In genomic region chr2:46835520-46835919, GRCh38 we compare ENCODE assay signal across 23 cellular contexts.
DNase-seq lines count a peak whose midpoint lies in the region; ATAC-seq, FAIRE-seq and TF ChIP-seq lines count a peak whose summit lies in the region.
"Had no signal": no experiment of that assay in that cellular context is flagged by ENCODE, and none has a peak within 500 bp of the region (broad histone marks: within the 10 kb centered on the region; RNA-seq: fewer than 3 reads in every experiment).

No MANE protein-coding gene starts in this region.

- no peak for TF ChIP-seq RAD21 in HepG2 (CRISPR knock-in tag; IDR thresholded peaks at IDR 0.05)

- ATAC-seq in right lobe of liver (no peak), HepG2 (no peak)
- peak; percentile 16 for ATAC-seq in stimulated activated effector memory CD8-positive, alpha-beta T cell treated with anti-CD3 and anti-CD28 coated beads, Interleukin-12 subunit alpha, Interleukin-12 subunit beta, amount 100 ng/mL, for 72 hours
- ATAC-seq: GM12878 had no signal

- TF ChIP-seq EP300 in HepG2 (IDR thresholded peaks at IDR 0.05; ENCODE audit: low read depth in 2 of 2, low read length in 2 of 2) (no peak), HepG2 (CRISPR knock-in tag; IDR thresholded peaks at IDR 0.05; ENCODE audit: borderline replicate concordance) (no peak)

- TF ChIP-seq POLR2A in right lobe of liver (IDR thresholded peaks at IDR 0.05) = no peak
- TF ChIP-seq POLR2A in HepG2 (IDR thresholded peaks at IDR 0.05; ENCODE audit: insufficient read depth in 1 of 2, low read depth in 2 of 2, low read length in 2 of 2) = no peak

- H3K79me1 ChIP-seq in mesenchymal stem cell (replicated peaks; ENCODE audit: low read length, poor library complexity, severe bottlenecking) = no peaks in the 10 kb centered on the region

- no peak overlapping the region for H2BK12ac ChIP-seq in mesenchymal stem cell (ENCODE audit: low read length in 2 of 2)

- no peak for FAIRE-seq in HepG2 (lab: Jason Lieb, UNC)
- FAIRE-seq: A204.1, GM12878, HTR-8/SVneo had no signal

- no peak overlapping the region for H2BK120ac ChIP-seq in mesenchymal stem cell (ENCODE audit: low read depth, low read length)

- TF ChIP-seq CTCF in right lobe of liver (IDR thresholded peaks at IDR 0.05) (no peak), HepG2 (CRISPR knock-in tag; IDR thresholded peaks at IDR 0.05) (no peak)

- H2BK15ac ChIP-seq in mesenchymal stem cell (ENCODE audit: low read depth, poor library complexity, severe bottlenecking) = no peak overlapping the region

- in situ Hi-C loops in HepG2 (cut with HindIII; ENCODE audit: extremely low pct_ligation_motif_present, low pct_unique_long_range_greater_than_20kb) = no loop called here

- H3K4me1 ChIP-seq in right lobe of liver = no peaks in the 10 kb centered on the region
- peaks cover 7% of the 10 kb centered on the region for H3K4me1 ChIP-seq in HepG2 (ENCODE audit: insufficient read depth, low read length)
- peaks cover 9% of the 10 kb centered on the region for H3K4me1 ChIP-seq in mesenchymal stem cell (ENCODE audit: control insufficient read depth, insufficient read depth, low read depth, low read length)
- H3K4me1 ChIP-seq: HAP-1 had no signal

- BruUV-seq in HepG2 (replicated peaks; lab: Mats Ljungman, UMichigan) = no TSS peak

- no peak overlapping the region for H3K4me3 Mint-ChIP-seq in stimulated activated effector memory CD8-positive, alpha-beta T cell treated with anti-CD3 and anti-CD28 coated beads, Interleukin-12 subunit alpha, Interleukin-12 subunit beta, amount 100 ng/mL, for 72 hours
- H3K4me3 Mint-ChIP-seq: CD4-positive, alpha-beta memory T cell had no signal

- POLR2A ChIA-PET in HepG2 (lab: Yijun Ruan, JAX) = no interaction called here

- H3K27ac ChIP-seq in right lobe of liver (no peak overlapping the region), HepG2 (ENCODE audit: extremely low read length, insufficient read depth, low read length) (no peak overlapping the region), mesenchymal stem cell (ENCODE audit: low read length, poor library complexity, severe bottlenecking) (no peak overlapping the region)
- H3K27ac ChIP-seq: PC-9, SJSA1 had no signal

- H3K4me2 ChIP-seq in HepG2 (ENCODE audit: low read depth, low read length) (no peak overlapping the region), mesenchymal stem cell (ENCODE audit: low read length, poor library complexity, severe bottlenecking) (no peak overlapping the region)
- H3K4me2 ChIP-seq: PC-9 had no signal

- no peak overlapping the region for H4K8ac ChIP-seq in mesenchymal stem cell (ENCODE audit: low read length)

- intact Hi-C loops in right lobe of liver (cut with DNase I) = no loop called here
- intact Hi-C loops in HepG2 (cut with micrococcal nuclease; ENCODE audit: unreplicated experiment) = loop anchor here (1.0 kb wide), 1 partner anchor 16 kb away; no protein-coding TSS in a partner anchor

- H3K27me3 ChIP-seq in right lobe of liver (no peaks in the 10 kb centered on the region), HepG2 (ENCODE audit: control insufficient read depth in 1 of 2, insufficient read depth in 2 of 2, low read length in 2 of 2) (peaks cover 1 to 20% of the 10 kb centered on the region in 2 experiments; a peak in 3 of 5 replicates), mesenchymal stem cell (ENCODE audit: control insufficient read depth in 1 of 2, insufficient read depth in 1 of 2, low read length in 2 of 2) (no peaks in the 10 kb centered on the region)
- H3K27me3 ChIP-seq: SJSA1 had no signal

- CTCF ChIA-PET in HepG2 (lab: Yijun Ruan, JAX; ENCODE audit: low intra/inter-chr PET ratio, low total read pairs) = no interaction called here

- H2AFZ ChIP-seq in HepG2 (ENCODE audit: low read length) (no peak overlapping the region), mesenchymal stem cell (ENCODE audit: low read depth, low read length) (no peak overlapping the region)
- H2AFZ ChIP-seq: PC-9 had no signal

- H3K4me1 Mint-ChIP-seq in stimulated activated effector memory CD8-positive, alpha-beta T cell treated with anti-CD3 and anti-CD28 coated beads, Interleukin-12 subunit alpha, Interleukin-12 subunit beta, amount 100 ng/mL, for 72 hours = no peaks in the 10 kb centered on the region
- H3K4me1 Mint-ChIP-seq: CD4-positive, alpha-beta memory T cell had no signal

- H4K20me1 ChIP-seq in HepG2 (ENCODE audit: insufficient read depth, low read length) = no peaks in the 10 kb centered on the region

- peaks cover 3% of the 10 kb centered on the region for H3K9me3 Mint-ChIP-seq in stimulated activated effector memory CD8-positive, alpha-beta T cell treated with anti-CD3 and anti-CD28 coated beads, Interleukin-12 subunit alpha, Interleukin-12 subunit beta, amount 100 ng/mL, for 72 hours

- H3K27ac Mint-ChIP-seq in stimulated activated effector memory CD8-positive, alpha-beta T cell treated with anti-CD3 and anti-CD28 coated beads, Interleukin-12 subunit alpha, Interleukin-12 subunit beta, amount 100 ng/mL, for 72 hours = no peak overlapping the region
- H3K27ac Mint-ChIP-seq: CD4-positive, alpha-beta memory T cell had no signal

- peak in 2 of 3 donors; percentile 2 to 20 for DNase-seq in right lobe of liver
- DNase-seq in HepG2 (ENCODE audit: low spot score) = no peak
- no peak for DNase-seq in mesenchymal stem cell
- DNase-seq in stimulated activated effector memory CD8-positive, alpha-beta T cell treated with anti-CD3 and anti-CD28 coated beads, Interleukin-12 subunit alpha, Interleukin-12 subunit beta, amount 100 ng/mL, for 72 hours (ENCODE audit: low spot score in 2 of 2) = no peak
- DNase-seq in epidermal melanocyte (ENCODE audit: insufficient read length, low spot score) = no peak
- no peak for DNase-seq in DMS153 treated with DMSO at 0.1 percent for 48 hours (lab: John Stamatoyannopoulos, UW; ENCODE audit: unreplicated experiment)
- no peak for DNase-seq in UCSD-AML1 (lab: John Stamatoyannopoulos, UW; ENCODE audit: unreplicated experiment)
- DNase-seq: CD4-positive, alpha-beta memory T cell; COR-L47; GOT3; MM.1S; NCI-H2029; NCI-H446 treated with DMSO at 0.1 percent for 48 hours; NCI-H526; NCI-H82; NK-92 treated with Interleukin-12 subunit alpha and Interleukin-12 subunit beta, amount 100 ng/mL, for 24 hours; PC-9; Right ventricle myocardium superior had no signal

- H4K91ac ChIP-seq in mesenchymal stem cell (ENCODE audit: low read length) = no peak overlapping the region

- H3K9ac ChIP-seq in HepG2 (ENCODE audit: insufficient read depth, low read depth, low read length) = no peak overlapping the region
- peak overlapping the region; percentile 22 for H3K9ac ChIP-seq in mesenchymal stem cell (ENCODE audit: low read length)

- no peak overlapping the region for H3K14ac ChIP-seq in mesenchymal stem cell (ENCODE audit: low read length in 2 of 2)

- H3K23ac ChIP-seq in mesenchymal stem cell (ENCODE audit: low read length in 2 of 2) = no peak overlapping the region

- H3K4me3 ChIP-seq in right lobe of liver = no peak overlapping the region
- H3K4me3 ChIP-seq in HepG2 (replicated peaks in 1 of 3; ENCODE audit: insufficient read depth in 1 of 3, low read depth in 2 of 3, low read length in 3 of 3) = no peak overlapping the region
- H3K4me3 ChIP-seq in mesenchymal stem cell (ENCODE audit: insufficient read depth in 1 of 2, low read depth in 1 of 2, low read length in 2 of 2) = no peak overlapping the region
- H3K4me3 ChIP-seq: GM12878, HAP-1, PC-9, SJSA1 had no signal

- H3K36me3 Mint-ChIP-seq in stimulated activated effector memory CD8-positive, alpha-beta T cell treated with anti-CD3 and anti-CD28 coated beads, Interleukin-12 subunit alpha, Interleukin-12 subunit beta, amount 100 ng/mL, for 72 hours = no peaks in the 10 kb centered on the region
- H3K36me3 Mint-ChIP-seq: CD4-positive, alpha-beta memory T cell had no signal

- H3K36me3 ChIP-seq in right lobe of liver = no peaks in the 10 kb centered on the region
- no peaks in the 10 kb centered on the region for H3K36me3 ChIP-seq in HepG2 (replicated peaks in 1 of 2; ENCODE audit: control insufficient read depth in 1 of 2, insufficient read depth in 2 of 2, low read length in 2 of 2)
- H3K36me3 ChIP-seq in mesenchymal stem cell (ENCODE audit: control insufficient read depth in 1 of 2, insufficient read depth in 2 of 2, low read depth in 1 of 2, low read length in 2 of 2) = no peaks in the 10 kb centered on the region
- H3K36me3 ChIP-seq: HAP-1, SJSA1 had no signal

- no peak overlapping the region for H3K4ac ChIP-seq in mesenchymal stem cell (ENCODE audit: low read depth in 1 of 2, low read length in 2 of 2)

- WGBS in right lobe of liver (ENCODE audit: insufficient coverage, low coverage, low lambda C conversion rate, missing lambda C conversion rate) = 71% methylated on average over 1 of the region's 6 CpGs
- WGBS in HepG2 (ENCODE audit: low lambda C conversion rate) = 41% methylated on average over 6 of the region's 6 CpGs
- WGBS in mesenchymal stem cell = 95% methylated on average over 6 of the region's 6 CpGs

- no peaks in the 10 kb centered on the region for H3K79me2 ChIP-seq in HepG2 (ENCODE audit: insufficient read depth, low read length)

- H2AK5ac ChIP-seq in mesenchymal stem cell (ENCODE audit: low read length, severe bottlenecking) = no peak overlapping the region

- no peak overlapping the region for H2BK5ac ChIP-seq in mesenchymal stem cell (ENCODE audit: low read depth, low read length, poor library complexity, severe bottlenecking)

- peak overlapping the region in 1 of 2 experiments; percentile 5 for H3K18ac ChIP-seq in mesenchymal stem cell (ENCODE audit: low read depth in 1 of 2, low read length in 2 of 2)

- no peaks in the 10 kb centered on the region for H3K9me3 ChIP-seq in right lobe of liver
- no peaks in the 10 kb centered on the region for H3K9me3 ChIP-seq in HepG2 (ENCODE audit: low read length)
- peaks cover 9% of the 10 kb centered on the region for H3K9me3 ChIP-seq in mesenchymal stem cell (ENCODE audit: control insufficient read depth, low read length)
- H3K9me3 ChIP-seq: HAP-1, SJSA1 had no signal

TF ChIP-seq in HepG2, 621 proteins besides CTCF, POLR2A, EP300 and RAD21 (continues in another document):
- TF ChIP-seq ZKSCAN8 (CRISPR knock-in tag; IDR thresholded peaks at IDR 0.05; ENCODE audit: borderline replicate concordance) (no peak), E2F2 (CRISPR knock-in tag; IDR thresholded peaks at IDR 0.05; ENCODE audit: borderline replicate concordance) (no peak), GFI1 (CRISPR knock-in tag; IDR thresholded peaks at IDR 0.05; ENCODE audit: borderline replicate concordance) (no peak), BCL6 (CRISPR knock-in tag; IDR thresholded peaks at IDR 0.05) (no peak), ZZZ3 (CRISPR knock-in tag; IDR thresholded peaks at IDR 0.05; ENCODE audit: borderline replicate concordance) (no peak)

Comparison
In these comparisons a context has a peak if more than half of its experiments do, and no peak if none do; other contexts are left out.
1. DNase-seq: peak in right lobe of liver (2 of 3); none in HepG2 (single experiment), mesenchymal stem cell (single experiment), stimulated activated effector memory CD8-positive, alpha-beta T cell treated with anti-CD3 and anti-CD28 coated beads, Interleukin-12 subunit alpha, Interleukin-12 subunit beta, amount 100 ng/mL, for 72 hours (0 of 2), epidermal melanocyte (single experiment), DMS153 treated with DMSO at 0.1 percent for 48 hours (single experiment) and UCSD-AML1 (single experiment).